8 cellular contexts compared by ENCODE assay signal in the genomic region with DNA sequence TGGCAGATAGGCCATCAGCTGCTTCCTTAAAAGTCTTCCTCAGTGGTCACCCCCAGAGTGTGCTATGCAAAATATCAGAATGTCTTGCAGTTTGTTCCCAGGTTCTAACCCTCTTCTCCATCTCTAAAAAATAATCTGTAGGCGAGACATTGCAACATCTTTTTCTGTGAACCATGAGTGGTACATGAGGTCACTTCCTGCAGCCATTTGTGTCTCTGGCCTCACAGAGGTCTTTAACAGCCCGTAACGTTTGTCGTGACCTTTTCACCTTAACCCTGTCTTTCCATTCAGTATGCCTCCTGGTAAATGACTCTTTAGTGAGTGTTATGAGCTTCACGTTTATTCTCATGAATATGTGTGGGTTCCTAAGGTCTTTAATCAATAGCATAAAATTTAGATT.
DNase-seq lines count a peak whose midpoint lies in the region; ATAC-seq, FAIRE-seq and TF ChIP-seq lines count a peak whose summit lies in the region.

No MANE protein-coding gene starts in this region.

- no TSS peak for BruUV-seq in GM12878 (replicated peaks; lab: Mats Ljungman, UMichigan)

- no peak overlapping the region for H3K4me2 ChIP-seq in GM12878 (ENCODE audit: control insufficient read depth, insufficient read depth)
- H3K4me2 ChIP-seq in MM.1S (ENCODE audit: low read depth, low read length), result no peak overlapping the region

- H3K4me1 ChIP-seq in NT2/D1 (ENCODE audit: insufficient read depth, insufficient read length) (no peaks in the 10 kb centered on the region), GM12878 (ENCODE audit: control insufficient read depth, insufficient read depth, low read length) (peaks cover 8% of the 10 kb centered on the region), right lobe of liver (peaks cover 0 to 13% (median 6%) of the 10 kb centered on the region in 4 donors), MM.1S (ENCODE audit: low read length) (no peaks in the 10 kb centered on the region)

- H3K36me3 ChIP-seq in NT2/D1 (ENCODE audit: insufficient read depth, insufficient read length, low read length) (peaks cover 31% of the 10 kb centered on the region), GM12878 (ENCODE audit: control insufficient read depth in 2 of 2, insufficient read depth in 2 of 2, low read length in 1 of 2) (peaks cover 0 to 16% of the 10 kb centered on the region in 2 experiments; a peak in 3 of 4 replicates), right lobe of liver (peaks cover 0 to 13% (median 7%) of the 10 kb centered on the region in 4 donors), MM.1S (replicated peaks; ENCODE audit: insufficient read depth, low read length) (no peaks in the 10 kb centered on the region)

- TF ChIP-seq POLR2A in GM12878 (IDR thresholded peaks at IDR 0.05; ENCODE audit: low read depth, low read length), result no peak
- no peak for TF ChIP-seq POLR2A in right lobe of liver (IDR thresholded peaks at IDR 0.05)

- H3K4me3 ChIP-seq in NT2/D1 (ENCODE audit: insufficient read length, low read depth), result no peak overlapping the region
- no peak overlapping the region for H3K4me3 ChIP-seq in GM12878
- H3K4me3 ChIP-seq in right lobe of liver, result no peak overlapping the region
- H3K4me3 ChIP-seq in MM.1S (ENCODE audit: low read length), result no peak overlapping the region

- H3K79me2 ChIP-seq in GM12878 (ENCODE audit: control insufficient read depth, insufficient read depth, low read length) (no peaks in the 10 kb centered on the region), MM.1S (ENCODE audit: low read length) (no peaks in the 10 kb centered on the region)

- RAD21 ChIA-PET in GM12878 (lab: Charles Lee; ENCODE audit: unreplicated experiment), result interaction anchor here (1.1 kb wide), 1 partner anchor 18 kb away, joined by 3 read pairs; no protein-coding TSS in a partner anchor

- no peaks in the 10 kb centered on the region for H3K9me2 ChIP-seq in MM.1S (replicated peaks; ENCODE audit: insufficient read depth, low read length)

- no peak for FAIRE-seq in GM12878 (lab: Jason Lieb, UNC)

- H3K9ac ChIP-seq in NT2/D1 (ENCODE audit: insufficient read length, low read depth) (no peak overlapping the region), GM12878 (ENCODE audit: control insufficient read depth, insufficient read depth, low read length) (no peak overlapping the region), MM.1S (ENCODE audit: low read length) (no peak overlapping the region)

- CTCF ChIA-PET in GM12878 (lab: Yijun Ruan, JAX), result interaction anchor here (1.0 to 1.5 kb wide), 4 partner anchors 19 to 353 kb away, joined by 3 to 4 read pairs (median 4); no protein-coding TSS in a partner anchor

- H2AFZ ChIP-seq in GM12878 (ENCODE audit: control insufficient read depth, low read depth, low read length) (no peak overlapping the region), MM.1S (ENCODE audit: low read length) (no peak overlapping the region)

- ATAC-seq in GM12878 (peak; percentile 14; the same call in 1 of the 3 replicates), right lobe of liver (peak; percentile 62 to 82 (median 72)), GM18907 (IDR thresholded peaks at IDR 0.05; ENCODE audit: unreplicated experiment) (no peak)

- intact Hi-C loops in GM12878 (cut with micrococcal nuclease; ENCODE audit: unreplicated experiment), result loop anchor here (5.0 kb wide), 1 partner anchor 43 kb away; no protein-coding TSS in a partner anchor
- intact Hi-C loops in right lobe of liver (cut with DNase I), result no loop called here

- TF ChIP-seq RAD21 in GM12878 (IDR thresholded peaks at IDR 0.05; ENCODE audit: insufficient read depth, low read depth, low read length), result no peak

- POLR2A ChIA-PET in GM12878 (lab: Charles Lee), result interaction anchor here (1.1 kb wide), 1 partner anchor 40 kb away, joined by 3 read pairs; no protein-coding TSS in a partner anchor

- H3K27me3 ChIP-seq in NT2/D1 (ENCODE audit: insufficient read depth, insufficient read length) (no peaks in the 10 kb centered on the region), GM12878 (replicated peaks in 1 of 2; ENCODE audit: control insufficient read depth in 2 of 2, insufficient read depth in 2 of 2, low read length in 1 of 2) (no peaks in the 10 kb centered on the region), right lobe of liver (no peaks in the 10 kb centered on the region), MM.1S (replicated peaks; ENCODE audit: insufficient read depth, low read length) (no peaks in the 10 kb centered on the region)

- H3F3A ChIP-seq in MM.1S (ENCODE audit: insufficient read depth, low read length), result no peaks in the 10 kb centered on the region

- WGBS in GM12878 (ENCODE audit: insufficient coverage, insufficient replicate concordance, low lambda C conversion rate, missing lambda C conversion rate), result 11% methylated on average over 5 of the region's 5 CpGs
- WGBS in right lobe of liver (ENCODE audit: insufficient coverage, low coverage, low lambda C conversion rate, missing lambda C conversion rate), result 26% methylated on average over 5 of the region's 5 CpGs

- DNase-seq in GM13977 (ENCODE audit: low spot score), result peak; percentile 18
- DNase-seq in NT2/D1 (ENCODE audit: low read depth, low spot score), result peak; percentile 3
- no peak for DNase-seq in GM12878 (ENCODE audit: low read depth, low spot score)
- DNase-seq in right lobe of liver, result no peak
- no peak for DNase-seq in cerebellar cortex (ENCODE audit: low spot score)
- DNase-seq in NCI-H345 (lab: John Stamatoyannopoulos, UW), result no peak
- DNase-seq in MM.1S, result no peak

- no peak overlapping the region for H3K27ac ChIP-seq in GM12878 (ENCODE audit: control insufficient read depth, insufficient read depth)
- peak overlapping the region in 2 of 3 donors; percentile 41 to 63 for H3K27ac ChIP-seq in right lobe of liver
- H3K27ac ChIP-seq in MM.1S (ENCODE audit: low read length), result no peak overlapping the region

- H3K9me3 ChIP-seq in NT2/D1 (ENCODE audit: insufficient read depth, low read length), result no peaks in the 10 kb centered on the region
- H3K9me3 ChIP-seq in GM12878 (replicated peaks; ENCODE audit: control insufficient read depth, insufficient read depth, low read length), result no peaks in the 10 kb centered on the region
- H3K9me3 ChIP-seq in right lobe of liver, result no peaks in the 10 kb centered on the region
- no peaks in the 10 kb centered on the region for H3K9me3 ChIP-seq in MM.1S (replicated peaks; ENCODE audit: insufficient read depth, low read length)

- TF ChIP-seq CTCF in GM13977 (IDR thresholded peaks at IDR 0.05; ENCODE audit: extremely low read depth, insufficient read depth, missing control alignments) (no peak), GM12878 (IDR thresholded peaks at IDR 0.05 in 2 of 3, conservative IDR thresholded peaks at IDR 0.05 in 1 of 3; ENCODE audit: control insufficient read depth in 2 of 3, extremely low read depth in 1 of 3, insufficient read depth in 1 of 3, low read depth in 3 of 3, low read length in 3 of 3) (no peak), right lobe of liver (IDR thresholded peaks at IDR 0.05) (no peak), MM.1S (IDR thresholded peaks at IDR 0.05; ENCODE audit: low read length) (no peak)

- TF ChIP-seq EP300 in GM12878 (IDR thresholded peaks at IDR 0.05; ENCODE audit: borderline replicate concordance in 1 of 2, control insufficient read depth in 1 of 2, low read depth in 2 of 2, low read length in 2 of 2), result no peak

- in situ Hi-C loops in GM13977 (cut with MboI; ENCODE audit: low pct_unique_long_range_greater_than_20kb, low sequenced_read_pairs, unreplicated experiment) (no loop called here), GM12878 (cut with MboI) (no loop called here)

- SMC1A ChIA-PET in GM12878 (lab: Charles Lee; ENCODE audit: uncharacterized antibody, unreplicated experiment), result interaction anchor here (1.4 kb wide), 1 partner anchor 41 kb away, joined by 5 read pairs; no protein-coding TSS in a partner anchor

- H4K20me1 ChIP-seq in GM12878 (ENCODE audit: control insufficient read depth, insufficient read depth) (no peaks in the 10 kb centered on the region), MM.1S (ENCODE audit: insufficient read depth, low read length) (no peaks in the 10 kb centered on the region)

TF ChIP-seq in GM12878, 131 proteins besides CTCF, POLR2A, EP300 and RAD21:
- TF ChIP-seq YY1 (IDR thresholded peaks at IDR 0.05; ENCODE audit: low read depth, low read length) (peak; percentile 60; the same call in 1 of the 2 replicates), BRCA1 (IDR thresholded peaks at IDR 0.05; ENCODE audit: low read depth, low read length) (no peak), CREB1 (IDR thresholded peaks at IDR 0.05; ENCODE audit: low read depth) (peak; percentile 64; the same call in 1 of the 2 replicates), RUNX3 (IDR thresholded peaks at IDR 0.05; ENCODE audit: low read length) (peak; percentile 12; the same call in 1 of the 2 replicates), CREM (IDR thresholded peaks at IDR 0.05; ENCODE audit: low read depth) (peak; percentile 79), NR2F1 (conservative IDR thresholded peaks at IDR 0.05) (peak; percentile 59; the same call in 1 of the 2 replicates)

Comparison
In these comparisons a context has a peak if more than half of its experiments do, and no peak if none do; other contexts are left out.
1. DNase-seq: peak in GM13977 (single experiment) and NT2/D1 (single experiment); none in GM12878 (single experiment), right lobe of liver (0 of 3), cerebellar cortex (single experiment), NCI-H345 (single experiment) and MM.1S (single experiment).
2. H3K27ac ChIP-seq: peak in right lobe of liver (2 of 3); none in GM12878 (single experiment) and MM.1S (single experiment).